In the genomic region with DNA sequence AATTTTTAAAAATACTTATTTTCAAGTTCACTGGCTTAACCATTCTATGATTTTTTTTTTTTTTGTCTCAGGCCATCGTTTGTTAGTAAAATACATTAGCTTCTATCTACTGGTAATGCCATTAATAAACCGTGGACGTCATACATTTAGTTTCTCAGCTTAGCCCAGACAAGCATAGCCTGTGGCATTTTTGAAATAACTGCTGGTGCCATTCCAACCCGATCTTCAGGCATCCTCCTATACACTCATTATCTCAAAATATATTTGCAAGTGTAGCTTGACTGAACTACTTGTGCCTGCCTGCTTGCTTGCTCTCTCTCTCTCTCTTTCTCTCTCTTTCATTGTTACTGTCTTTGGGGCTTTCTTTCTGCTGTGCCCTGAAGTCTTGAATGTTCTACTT, we compare ENCODE assay signal across 26 cellular contexts.
"Had no signal": no experiment of that assay in that cellular context is flagged by ENCODE, and none has a peak within 500 bp of the region (broad histone marks: within the 10 kb centered on the region; RNA-seq: fewer than 3 reads in every experiment).

No MANE protein-coding gene starts in this region.

- H3K27me3 ChIP-seq: gastrocnemius medialis had no signal

- H3K9me3 ChIP-seq: esophagus squamous epithelium, gastrocnemius medialis, heart right ventricle, left lung, lower lobe of right lung, mucosa of descending colon had no signal

- ATAC-seq: esophagus mucosa, gastrocnemius medialis, heart right ventricle, left cardiac atrium, left ventricle myocardium superior, lower lobe of right lung, mucosa of descending colon had no signal

- H3K36me3 ChIP-seq: esophagus squamous epithelium, gastrocnemius medialis, heart right ventricle, left lung, lower lobe of right lung had no signal

- FAIRE-seq: colon, endothelial cell of umbilical vein, islet of Langerhans, keratinocyte had no signal

- DNase-seq: dermis blood vessel endothelial cell; dorsolateral prefrontal cortex; effector CD4-positive, alpha-beta T cell; effector memory CD4-positive, alpha-beta T cell; erythroblast; esophagus squamous epithelium; foreskin fibroblast; gastrocnemius medialis; glutamatergic neuron; head of caudate nucleus; heart right ventricle; hippocampal formation; left cardiac atrium; left lung; left ventricle myocardium superior; lower lobe of right lung; mesenchymal stem cell; mucosa of descending colon; naive B cell had no signal

- H3K27ac ChIP-seq: coronary artery, dorsolateral prefrontal cortex, epithelial cell of prostate, esophagus squamous epithelium, gastrocnemius medialis, heart right ventricle, left lung, lower lobe of right lung had no signal

- H3K4me3 ChIP-seq: coronary artery, dorsolateral prefrontal cortex, esophagus squamous epithelium, gastrocnemius medialis, heart right ventricle, left lung, lower lobe of right lung, mucosa of descending colon had no signal

- H3K4me1 ChIP-seq: esophagus squamous epithelium, gastrocnemius medialis, heart right ventricle, left lung, lower lobe of right lung had no signal
